Comparison of ENCODE assay signal across 12 cellular contexts in the genomic region with DNA sequence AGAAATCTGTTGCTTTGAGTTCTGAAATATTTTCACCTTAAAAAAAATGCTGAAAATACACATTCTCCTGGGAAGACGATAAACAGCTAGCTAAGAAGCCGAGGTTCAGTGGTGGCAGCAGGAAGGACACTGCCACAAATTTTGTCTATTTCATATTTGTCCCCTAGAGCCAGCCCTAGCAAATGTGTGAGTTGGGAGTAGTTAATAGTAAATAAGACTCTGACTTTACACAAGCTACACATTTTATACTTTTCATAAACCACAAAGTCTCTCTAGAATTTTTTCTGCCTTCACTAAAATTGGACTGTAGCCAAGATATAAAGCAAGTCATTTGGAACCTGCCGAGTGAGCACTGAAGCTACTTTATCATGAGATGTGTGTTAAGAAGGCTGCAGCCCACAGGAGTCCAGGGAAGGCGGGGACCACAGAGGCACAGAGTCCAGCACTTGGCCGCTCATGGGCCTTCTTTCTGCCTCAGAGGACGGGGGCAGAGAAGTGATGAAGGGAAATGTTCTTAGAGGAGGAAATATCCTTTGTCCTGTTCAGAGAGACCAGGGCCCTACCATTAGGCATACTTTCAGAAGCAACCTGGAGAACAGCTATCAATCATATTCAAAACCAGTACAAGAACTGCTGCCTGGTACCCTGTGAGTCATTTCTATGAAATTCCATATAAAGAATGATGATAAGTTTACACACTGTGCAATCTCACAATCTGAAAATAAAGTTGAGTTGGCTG.
A peak's percentile ranks its signal among the peaks of the same experiment; 100 is the strongest.
DNase-seq lines count a peak whose midpoint lies in the region; ATAC-seq and TF ChIP-seq lines count a peak whose summit lies in the region.
"Had no signal": no experiment of that assay in that cellular context is flagged by ENCODE, and none has a peak within 500 bp of the region (broad histone marks: within the 10 kb centered on the region; RNA-seq: fewer than 3 reads in every experiment).

No MANE protein-coding gene starts in this region.

- no peaks in the 10 kb centered on the region for H3K27me3 ChIP-seq in BLaER1
- no peaks in the 10 kb centered on the region for H3K27me3 ChIP-seq in foreskin keratinocyte
- no peaks in the 10 kb centered on the region for H3K27me3 ChIP-seq in left ventricle myocardium inferior (ENCODE audit: low read depth)
- H3K27me3 ChIP-seq: MG63, spleen had no signal

- H3K27ac ChIP-seq in BLaER1 (no peak overlapping the region), foreskin keratinocyte (no peak overlapping the region), left ventricle myocardium inferior (replicated peaks) (no peak overlapping the region)

- no peaks in the 10 kb centered on the region for H3K27me3 Mint-ChIP-seq in T-cell
- H3K27me3 Mint-ChIP-seq in glutamatergic neuron (ENCODE audit: unreplicated experiment) = no peaks in the 10 kb centered on the region
- H3K27me3 Mint-ChIP-seq: naive B cell had no signal

- peaks cover 10 to 28% (median 18%) of the 10 kb centered on the region in 3 donors for H3K4me1 Mint-ChIP-seq in T-cell
- peaks cover 5% of the 10 kb centered on the region for H3K4me1 Mint-ChIP-seq in glutamatergic neuron (ENCODE audit: low read depth, unreplicated experiment)

- ATAC-seq in T-cell (replicated peaks in 1 of 4) (peak in 1 of 4 experiments; percentile 30), foreskin keratinocyte (peak; percentile 31), GM21619 (IDR thresholded peaks at IDR 0.05; ENCODE audit: unreplicated experiment) (no peak), GM21576 (IDR thresholded peaks at IDR 0.05; ENCODE audit: unreplicated experiment) (no peak)

- H3K9me3 Mint-ChIP-seq in T-cell (no peaks in the 10 kb centered on the region), glutamatergic neuron (ENCODE audit: unreplicated experiment) (no peaks in the 10 kb centered on the region)
- H3K9me3 Mint-ChIP-seq: naive B cell had no signal

- H3K36me3 ChIP-seq in BLaER1 (no peaks in the 10 kb centered on the region), left ventricle myocardium inferior (no peaks in the 10 kb centered on the region)
- H3K36me3 ChIP-seq: MG63 had no signal

- H3K27ac Mint-ChIP-seq in T-cell (peak overlapping the region; percentile 34 to 76), glutamatergic neuron (ENCODE audit: unreplicated experiment) (no peak overlapping the region)

- no peak for TF ChIP-seq CTCF in foreskin keratinocyte (conservative IDR thresholded peaks at IDR 0.05)
- no peak for TF ChIP-seq CTCF in left ventricle myocardium inferior (IDR thresholded peaks at IDR 0.05; ENCODE audit: borderline replicate concordance)
- no peak for TF ChIP-seq CTCF in glutamatergic neuron (IDR thresholded peaks at IDR 0.05; ENCODE audit: partially characterized antibody, unreplicated experiment)

- H3K4me3 ChIP-seq in BLaER1 (no peak overlapping the region), left ventricle myocardium inferior (no peak overlapping the region)
- H3K4me3 ChIP-seq: MG63, spleen had no signal

- H4K20me1 ChIP-seq in BLaER1 = no peaks in the 10 kb centered on the region

- H3K4me1 ChIP-seq in BLaER1 (peaks cover 32% of the 10 kb centered on the region), foreskin keratinocyte (peaks cover 8% of the 10 kb centered on the region), left ventricle myocardium inferior (peaks cover 27% of the 10 kb centered on the region)

- H3K9ac ChIP-seq in BLaER1 = no peak overlapping the region

- intact Hi-C loops in left ventricle myocardium inferior (cut with micrococcal nuclease) = no loop called here

- POLR2A ChIA-PET in T-cell (lab: Charles Lee) = interaction anchor here in 1 of 2 donors (0.7 to 1.0 kb wide), 2 partner anchors 10 to 138 kb away, joined by 3 to 5 read pairs; no protein-coding TSS in a partner anchor

- peak overlapping the region; percentile 36 for H3K4me2 ChIP-seq in BLaER1

- CTCF ChIA-PET in T-cell (lab: Charles Lee) = interaction anchor here (0.8 to 2.1 kb wide), 5 partner anchors 11 to 755 kb away, joined by 3 to 8 read pairs (median 4); no protein-coding TSS in a partner anchor

- H3K4me3 Mint-ChIP-seq in T-cell (no peak overlapping the region), glutamatergic neuron (ENCODE audit: unreplicated experiment) (no peak overlapping the region)
- H3K4me3 Mint-ChIP-seq: naive B cell had no signal

- H3K36me3 Mint-ChIP-seq in T-cell (peaks cover 14% of the 10 kb centered on the region), glutamatergic neuron (ENCODE audit: unreplicated experiment) (peaks cover 4% of the 10 kb centered on the region)

- H3K9me3 ChIP-seq in BLaER1 (peaks cover 5% of the 10 kb centered on the region; the same call in 1 of the 2 replicates), left ventricle myocardium inferior (replicated peaks) (no peaks in the 10 kb centered on the region)
- H3K9me3 ChIP-seq: MG63, spleen had no signal

- DNase-seq in DMS79 (lab: John Stamatoyannopoulos, UW) = peak; percentile 78
- DNase-seq in T-cell = no peak
- DNase-seq in foreskin keratinocyte = peak in 1 of 2 donors; percentile 38
- DNase-seq in left ventricle myocardium inferior = no peak
- DNase-seq in glutamatergic neuron = no peak
- DNase-seq: MG63, naive B cell, NCI-H69, spleen had no signal
